ENCODE assay signal across 1 cellular context in the genomic region with DNA sequence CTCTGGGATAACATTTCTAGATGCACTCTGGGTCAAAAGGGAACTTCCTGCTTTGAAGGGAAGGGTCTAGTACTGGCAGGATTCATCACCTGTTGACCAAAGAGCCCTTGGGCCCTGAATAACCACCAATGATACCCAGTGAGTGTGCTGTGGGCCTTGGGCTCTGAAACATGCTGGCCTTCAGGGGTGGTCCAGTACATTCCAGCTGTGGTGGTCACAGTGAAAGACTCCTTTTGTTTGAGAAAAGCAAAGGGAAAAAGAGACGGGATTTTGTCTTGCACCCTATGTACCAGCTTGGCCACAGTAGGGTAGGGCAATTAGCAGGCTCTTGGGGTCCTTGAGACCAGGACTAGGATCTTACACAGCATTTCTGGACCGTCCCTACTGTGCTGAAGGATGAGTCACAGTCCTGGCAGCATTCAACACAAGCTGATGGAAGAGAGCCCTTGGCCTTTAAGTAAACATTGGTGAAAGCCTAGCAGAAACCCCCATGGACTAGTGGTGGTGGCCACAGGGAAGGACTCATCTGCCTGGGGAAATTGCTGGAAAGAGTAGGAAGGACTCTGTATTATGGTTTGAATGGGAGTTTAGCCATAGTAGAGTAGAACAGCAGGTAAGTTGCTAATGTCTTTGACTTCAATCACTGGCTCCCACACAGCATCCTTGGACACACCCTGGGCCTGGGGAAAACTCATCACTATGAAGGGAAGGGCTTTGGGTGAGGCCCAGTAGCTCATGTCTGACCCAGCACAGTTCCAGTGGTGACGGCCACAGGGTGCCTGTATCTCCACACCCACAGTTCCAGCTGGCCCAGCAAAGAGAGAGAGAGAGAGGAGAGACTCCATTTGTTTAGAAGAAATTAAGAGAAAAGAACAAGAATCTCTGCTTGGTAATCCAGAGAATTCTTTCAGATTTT.
TF ChIP-seq lines count a peak whose summit lies in the region.

No MANE protein-coding gene starts in this region.

TF ChIP-seq in IMR-90, 13 proteins besides CTCF, POLR2A, EP300 and RAD21:
- TF ChIP-seq NFE2L2 (IDR thresholded peaks at IDR 0.05; ENCODE audit: low read depth, low read length) (no peak), RFX5 (IDR thresholded peaks at IDR 0.05; ENCODE audit: low read depth, low read length) (no peak), RCOR1 (IDR thresholded peaks at IDR 0.05; ENCODE audit: insufficient replicate concordance, low read length) (no peak), CHD1 (IDR thresholded peaks at IDR 0.05; ENCODE audit: low read depth, low read length) (no peak)
